Comparison of ENCODE assay signal across 8 cellular contexts in genomic region chr4:102828497-102828808, GRCh38. TPM values are rescaled to one million over a fixed set of nuclear protein-coding genes. Genes with fewer than 3 reads are reported as not detected.
DNase-seq lines count a peak whose midpoint lies in the region; ATAC-seq, FAIRE-seq and TF ChIP-seq lines count a peak whose summit lies in the region.

No MANE protein-coding gene starts in this region.

- H3K27ac ChIP-seq in RWPE1 (peak overlapping the region; percentile 99), gastrocnemius medialis (peak overlapping the region; percentile 94 to 100 (median 100))

- ATAC-seq in gastrocnemius medialis (no peak), GM18870 (IDR thresholded peaks at IDR 0.05; ENCODE audit: unreplicated experiment) (no peak), GM21619 (IDR thresholded peaks at IDR 0.05; ENCODE audit: unreplicated experiment) (no peak)

- intact Hi-C loops in gastrocnemius medialis (cut with DNase I; ENCODE audit: low total_unique reads): loop anchor here (1.0 to 10.0 kb wide), 7 partner anchors 68 to 1484 kb away; partner anchors contain the start of genes BDH2, MANBA, NFKB1 and PPP3CA

- in situ Hi-C loops in gastrocnemius medialis (cut with MboI; ENCODE audit: low sequenced_read_pairs in 4 of 4): no loop called here

- no peaks in the 10 kb centered on the region for H3K27me3 ChIP-seq in gastrocnemius medialis

- no peaks in the 10 kb centered on the region for H3K9me3 ChIP-seq in gastrocnemius medialis

- H3K4me3 ChIP-seq in GM08714 (ENCODE audit: low read length) (peak overlapping the region; percentile 61), fibroblast of the aortic adventitia (ENCODE audit: low read depth, low read length) (peak overlapping the region; percentile 85), gastrocnemius medialis (peak overlapping the region; percentile 68 to 100 (median 94))

- TF ChIP-seq CTCF in RWPE1 (conservative IDR thresholded peaks at IDR 0.05; ENCODE audit: low read depth): no peak
- TF ChIP-seq CTCF in fibroblast of the aortic adventitia (IDR thresholded peaks at IDR 0.05; ENCODE audit: insufficient read depth, low read length): no peak
- no peak for TF ChIP-seq CTCF in gastrocnemius medialis (IDR thresholded peaks at IDR 0.05 in 4 of 5, conservative IDR thresholded peaks at IDR 0.05 in 1 of 5)

- peak in 1 of 2 donors; percentile 11 for TF ChIP-seq POLR2A in gastrocnemius medialis (IDR thresholded peaks at IDR 0.05)

- no peak for DNase-seq in RWPE1 (ENCODE audit: low spot score)
- no peak for DNase-seq in fibroblast of the aortic adventitia (ENCODE audit: low read depth)
- DNase-seq in gastrocnemius medialis: no peak
- DNase-seq in GM19239 (ENCODE audit: insufficient read length, low spot score): no peak
- DNase-seq in activated naive CD4-positive, alpha-beta T cell treated with Interleukin-2 at 50 U/mL for 16 hours: no peak

- peaks cover 0 to 4% of the 10 kb centered on the region in 2 donors for H3K36me3 ChIP-seq in gastrocnemius medialis

- peaks cover 28 to 29% of the 10 kb centered on the region in 2 donors for H3K4me1 ChIP-seq in gastrocnemius medialis

- CTCF ChIA-PET in RWPE1 (lab: Yijun Ruan, JAX): interaction anchor here (0.6 to 0.7 kb wide), 2 partner anchors 40 to 181 kb away, joined by 3 to 5 read pairs; no protein-coding TSS in a partner anchor

- FAIRE-seq in GM19239 (lab: Jason Lieb, UNC): no peak

- POLR2A ChIA-PET in RWPE1 (lab: Yijun Ruan, JAX; ENCODE audit: low non-redundant PET): interaction anchor here (0.9 to 1.2 kb wide), 3 partner anchors 24 to 41 kb away, joined by 3 to 10 read pairs (median 3); partner anchors contain the start of gene CISD2

RNA-seq across cellular contexts. Expression of gene UBE2D3, which starts 1.1 kb away (rescaled TPM):
- total RNA-seq in fibroblast of the aortic adventitia (ENCODE audit: low replicate concordance): 247 and 487 TPM in 2 replicates
- 100 to 1,000 TPM; 350 to 562 (median 392) TPM for total RNA-seq in gastrocnemius medialis

RNA-seq across cellular contexts. Expression of gene CISD2, which starts 40.3 kb away (rescaled TPM):
- total RNA-seq in fibroblast of the aortic adventitia (ENCODE audit: low replicate concordance) (30.3 and 52.9 TPM in 2 replicates), gastrocnemius medialis (1 to 10 TPM; 3.8 to 8.9 (median 5.3) TPM)
